ENCODE assay signal across 14 cellular contexts in the genomic region with DNA sequence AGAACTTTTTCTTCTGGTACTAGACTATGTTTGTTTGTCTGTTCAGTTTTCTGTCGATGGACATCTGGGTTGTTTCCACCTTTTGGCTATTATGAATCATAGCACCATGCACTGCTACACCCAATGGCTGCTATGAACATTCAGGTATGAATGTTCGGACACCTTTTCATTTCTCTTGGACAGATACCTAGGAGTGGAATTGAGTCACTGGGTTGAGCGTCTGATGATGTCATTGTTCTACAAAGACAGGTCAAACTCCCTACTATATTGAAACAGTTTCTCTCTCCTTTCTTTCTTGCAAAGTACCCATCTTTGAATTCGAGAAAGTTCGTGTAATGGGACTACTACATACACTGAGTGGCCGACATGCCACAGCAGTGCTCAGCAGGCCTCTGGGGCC. TPM values are rescaled to one million over a fixed set of nuclear protein-coding genes. Genes with fewer than 3 reads are reported as not detected.
DNase-seq lines count a peak whose midpoint lies in the region; ATAC-seq, FAIRE-seq and TF ChIP-seq lines count a peak whose summit lies in the region.
"Had no signal": no experiment of that assay in that cellular context is flagged by ENCODE, and none has a peak within 500 bp of the region (broad histone marks: within the 10 kb centered on the region; RNA-seq: fewer than 3 reads in every experiment).

No MANE protein-coding gene starts in this region.

- H3K79me2 ChIP-seq in MM.1S (ENCODE audit: low read length) (no peaks in the 10 kb centered on the region), endothelial cell of umbilical vein (ENCODE audit: control insufficient read depth, insufficient read depth, low read length) (no peaks in the 10 kb centered on the region)

- H3F3A ChIP-seq in MM.1S (ENCODE audit: insufficient read depth, low read length), result no peaks in the 10 kb centered on the region

- dilution Hi-C loops in endothelial cell of umbilical vein (cut with MboI; ENCODE audit: extremely low pct_ligation_motif_present, low sequenced_read_pairs), result no loop called here

- H3K4me3 Mint-ChIP-seq in CD8-positive, alpha-beta T cell, result peak overlapping the region; percentile 61
- H3K4me3 Mint-ChIP-seq in naive thymus-derived CD8-positive, alpha-beta T cell, result peak overlapping the region in 3 of 10 donors; percentile 49 to 69 (median 69)
- H3K4me3 Mint-ChIP-seq: activated B cell treated with CpG ODN at 0.5 μM for 24 hours; activated CD4-positive, alpha-beta memory T cell treated with anti-CD3 and anti-CD28 coated beads, Interleukin-2, amount 10 ng/mL, durations not matched to agents 7 days and 5 days; HFFc6 had no signal

- no TSS peak for BruUV-seq in endothelial cell of umbilical vein (replicated peaks; lab: Mats Ljungman, UMichigan)

- H4K20me1 ChIP-seq in MM.1S (ENCODE audit: insufficient read depth, low read length) (no peaks in the 10 kb centered on the region), endothelial cell of umbilical vein (replicated peaks; ENCODE audit: control insufficient read depth, extremely low read depth, insufficient read depth, low read length) (no peaks in the 10 kb centered on the region)

- H3K27me3 Mint-ChIP-seq in CD8-positive, alpha-beta T cell (ENCODE audit: low read depth), result no peaks in the 10 kb centered on the region
- peaks cover 0 to 1% (median 0%) of the 10 kb centered on the region in 5 donors for H3K27me3 Mint-ChIP-seq in naive thymus-derived CD8-positive, alpha-beta T cell
- H3K27me3 Mint-ChIP-seq: activated CD4-positive, alpha-beta memory T cell treated with anti-CD3 and anti-CD28 coated beads, Interleukin-2, amount 10 ng/mL, durations not matched to agents 7 days and 5 days had no signal

- no peaks in the 10 kb centered on the region for H3K9me3 ChIP-seq in CD8-positive, alpha-beta T cell (ENCODE audit: low read length)
- H3K9me3 ChIP-seq in MM.1S (replicated peaks; ENCODE audit: insufficient read depth, low read length) (no peaks in the 10 kb centered on the region), endothelial cell of umbilical vein (replicated peaks; ENCODE audit: control insufficient read depth, insufficient read depth, low read length) (no peaks in the 10 kb centered on the region), uterus (no peaks in the 10 kb centered on the region)
- H3K9me3 ChIP-seq: neutrophil, prostate gland, SK-N-SH, vagina had no signal

- H3K36me3 Mint-ChIP-seq in CD8-positive, alpha-beta T cell, result no peaks in the 10 kb centered on the region
- no peaks in the 10 kb centered on the region for H3K36me3 Mint-ChIP-seq in naive thymus-derived CD8-positive, alpha-beta T cell

- H3K4me1 ChIP-seq in CD8-positive, alpha-beta T cell (ENCODE audit: insufficient read depth, low read length), result peaks cover 8% of the 10 kb centered on the region
- H3K4me1 ChIP-seq in MM.1S (ENCODE audit: low read length) (no peaks in the 10 kb centered on the region; the same call in 1 of the 2 replicates), endothelial cell of umbilical vein (ENCODE audit: control insufficient read depth, extremely low read depth, insufficient read depth, low read length) (peaks cover 5% of the 10 kb centered on the region), uterus (no peaks in the 10 kb centered on the region)
- H3K4me1 ChIP-seq: prostate gland, vagina had no signal

- ATAC-seq in CD8-positive, alpha-beta T cell, result no peak
- no peak for ATAC-seq in naive thymus-derived CD8-positive, alpha-beta T cell
- no peak for ATAC-seq in GM21619 (IDR thresholded peaks at IDR 0.05; ENCODE audit: unreplicated experiment)

- H3K4me3 ChIP-seq in CD8-positive, alpha-beta T cell (ENCODE audit: low read depth, low read length), result no peak overlapping the region
- H3K4me3 ChIP-seq in MM.1S (ENCODE audit: low read length), result no peak overlapping the region
- H3K4me3 ChIP-seq in endothelial cell of umbilical vein (replicated peaks in 1 of 3; ENCODE audit: insufficient read depth in 1 of 3, low read depth in 1 of 3, low read length in 3 of 3), result no peak overlapping the region
- no peak overlapping the region for H3K4me3 ChIP-seq in uterus
- H3K4me3 ChIP-seq: prostate gland, vagina had no signal

- intact Hi-C loops in CD8-positive, alpha-beta T cell (cut with DNase I, micrococcal nuclease), result loop anchor here (1.0 kb wide), 2 partner anchors 45 to 343 kb away; partner anchors contain the start of genes KCTD10 (in 1 of the 2) and UBE3B (in 1 of the 2)
- intact Hi-C loops in endothelial cell of umbilical vein (cut with micrococcal nuclease), result loop anchor here (1.0 to 2.0 kb wide), 4 partner anchors 30 to 343 kb away; partner anchors contain the start of genes KCTD10, MMAB, MVK and UBE3B
- intact Hi-C loops in uterus (cut with DNase I; ENCODE audit: low total_unique reads), result no loop called here

- peak overlapping the region; percentile 10; the same call in 1 of the 2 replicates for H3K4me2 ChIP-seq in MM.1S (ENCODE audit: low read depth, low read length)
- peak overlapping the region; percentile 80 for H3K4me2 ChIP-seq in endothelial cell of umbilical vein (ENCODE audit: insufficient read depth, low read length)
- H3K4me2 ChIP-seq: SK-N-SH had no signal

- CTCF ChIA-PET in CD8-positive, alpha-beta T cell (lab: Charles Lee), result interaction anchor here (0.5 to 3.0 kb wide), 17 partner anchors 9 to 348 kb away, joined by 3 to 26 read pairs (median 6); no protein-coding TSS in a partner anchor
- CTCF ChIA-PET in endothelial cell of umbilical vein (lab: Charles Lee), result interaction anchor here (0.6 to 2.6 kb wide), 30 partner anchors 12 to 421 kb away, joined by 3 to 91 read pairs (median 6); partner anchors contain the start of genes KCTD10, MMAB, MVK and UBE3B

- no peak overlapping the region for H3K27ac Mint-ChIP-seq in CD8-positive, alpha-beta T cell
- peak overlapping the region in 6 of 10 donors; percentile 30 to 94 (median 86) for H3K27ac Mint-ChIP-seq in naive thymus-derived CD8-positive, alpha-beta T cell
- H3K27ac Mint-ChIP-seq: activated B cell treated with CpG ODN at 0.5 μM for 24 hours; activated CD4-positive, alpha-beta memory T cell treated with anti-CD3 and anti-CD28 coated beads, Interleukin-2, amount 10 ng/mL, durations not matched to agents 7 days and 5 days; HFFc6 had no signal

- no peaks in the 10 kb centered on the region for H3K9me2 ChIP-seq in MM.1S (replicated peaks; ENCODE audit: insufficient read depth, low read length)
- H3K9me2 ChIP-seq: SK-N-SH had no signal

- no peaks in the 10 kb centered on the region for H3K9me1 ChIP-seq in endothelial cell of umbilical vein (replicated peaks; ENCODE audit: control insufficient read depth, extremely low read depth, insufficient read depth, low read length)

- H2AFZ ChIP-seq in MM.1S (ENCODE audit: low read length) (no peak overlapping the region), endothelial cell of umbilical vein (ENCODE audit: low read depth, low read length) (no peak overlapping the region)

- no peak overlapping the region for H3K27ac ChIP-seq in CD8-positive, alpha-beta T cell (ENCODE audit: low read depth, low read length)
- H3K27ac ChIP-seq in MM.1S (ENCODE audit: low read length) (no peak overlapping the region), endothelial cell of umbilical vein (ENCODE audit: insufficient read depth, low read depth, low read length) (no peak overlapping the region), uterus (no peak overlapping the region)
- H3K27ac ChIP-seq: neutrophil, prostate gland had no signal

- DNase-seq in CD8-positive, alpha-beta T cell, result no peak
- DNase-seq in MM.1S, result no peak
- no peak for DNase-seq in endothelial cell of umbilical vein (ENCODE audit: low read depth, low spot score)
- no peak for DNase-seq in naive thymus-derived CD8-positive, alpha-beta T cell
- no peak for DNase-seq in uterus
- DNase-seq in SK-N-DZ (ENCODE audit: low spot score), result no peak

- H3K4me1 Mint-ChIP-seq in CD8-positive, alpha-beta T cell (ENCODE audit: low read depth), result peaks cover 10% of the 10 kb centered on the region
- peaks cover 8 to 14% (median 11%) of the 10 kb centered on the region in 4 donors for H3K4me1 Mint-ChIP-seq in naive thymus-derived CD8-positive, alpha-beta T cell

- H3K9me3 Mint-ChIP-seq in CD8-positive, alpha-beta T cell, result no peaks in the 10 kb centered on the region
- H3K9me3 Mint-ChIP-seq in naive thymus-derived CD8-positive, alpha-beta T cell, result peaks cover 0 to 2% (median 0%) of the 10 kb centered on the region in 9 donors
- H3K9me3 Mint-ChIP-seq: activated B cell treated with CpG ODN at 0.5 μM for 24 hours; activated CD4-positive, alpha-beta memory T cell treated with anti-CD3 and anti-CD28 coated beads, Interleukin-2, amount 10 ng/mL, durations not matched to agents 7 days and 5 days; HFFc6 had no signal

- TF ChIP-seq POLR2A in endothelial cell of umbilical vein (IDR thresholded peaks at IDR 0.05; ENCODE audit: low read depth, low read length) (no peak), uterus (IDR thresholded peaks at IDR 0.05) (no peak)

- POLR2A ChIA-PET in CD8-positive, alpha-beta T cell (lab: Charles Lee), result no interaction called here
- POLR2A ChIA-PET in endothelial cell of umbilical vein (lab: Charles Lee), result interaction anchor here (1.3 kb wide), 1 partner anchor 44 kb away, joined by 5 read pairs; the partner anchor contains the start of genes KCTD10 and UBE3B
- POLR2A ChIA-PET in naive thymus-derived CD8-positive, alpha-beta T cell (lab: Charles Lee), result interaction anchor here (1.0 kb wide), 1 partner anchor 11 kb away, joined by 3 read pairs; no protein-coding TSS in a partner anchor

- H3K27me3 ChIP-seq in CD8-positive, alpha-beta T cell (ENCODE audit: insufficient read depth, low read length), result no peaks in the 10 kb centered on the region
- no peaks in the 10 kb centered on the region for H3K27me3 ChIP-seq in MM.1S (replicated peaks; ENCODE audit: insufficient read depth, low read length)
- no peaks in the 10 kb centered on the region for H3K27me3 ChIP-seq in endothelial cell of umbilical vein (ENCODE audit: control insufficient read depth in 2 of 2, insufficient read depth in 2 of 2, low read length in 2 of 2)
- H3K27me3 ChIP-seq in uterus, result no peaks in the 10 kb centered on the region
- H3K27me3 ChIP-seq: neutrophil, vagina had no signal

- H3K9ac ChIP-seq in MM.1S (ENCODE audit: low read length) (no peak overlapping the region), endothelial cell of umbilical vein (replicated peaks; ENCODE audit: extremely low read depth, insufficient read depth, low read length) (no peak overlapping the region)
- H3K9ac ChIP-seq: SK-N-SH had no signal

- TF ChIP-seq CTCF in CD8-positive, alpha-beta T cell (IDR thresholded peaks at IDR 0.05), result no peak
- TF ChIP-seq CTCF in MM.1S (IDR thresholded peaks at IDR 0.05; ENCODE audit: low read length) (no peak), endothelial cell of umbilical vein (IDR thresholded peaks at IDR 0.05; ENCODE audit: extremely low read depth in 1 of 2, insufficient read depth in 1 of 2, low read depth in 1 of 2, low read length in 2 of 2) (no peak), uterus (IDR thresholded peaks at IDR 0.05) (no peak)

- FAIRE-seq in endothelial cell of umbilical vein (lab: Jason Lieb, UNC), result no peak

- H3K36me3 ChIP-seq in CD8-positive, alpha-beta T cell (ENCODE audit: insufficient read depth, low read length), result no peaks in the 10 kb centered on the region
- H3K36me3 ChIP-seq in MM.1S (replicated peaks; ENCODE audit: insufficient read depth, low read length), result no peaks in the 10 kb centered on the region
- H3K36me3 ChIP-seq in endothelial cell of umbilical vein (ENCODE audit: control insufficient read depth in 2 of 2, extremely low read depth in 1 of 2, insufficient read depth in 2 of 2, low read length in 2 of 2), result no peaks in the 10 kb centered on the region
- no peaks in the 10 kb centered on the region for H3K36me3 ChIP-seq in uterus
- H3K36me3 ChIP-seq: neutrophil, prostate gland, vagina had no signal

RNA-seq across cellular contexts. Expression of gene KCTD10, which starts 44.7 kb away (rescaled TPM):
- total RNA-seq in CD8-positive, alpha-beta T cell, result 10 to 100 TPM; 26.2 to 31.3 TPM
- total RNA-seq in endothelial cell of umbilical vein (92.8 and 101 TPM in 2 replicates), uterus (10 to 100 TPM; 38.2 to 88.4 (median 63.6) TPM)
- polyA plus RNA-seq in endothelial cell of umbilical vein, result 105 and 112 TPM in 2 replicates
- polyA plus RNA-seq in endothelial cell of umbilical vein (2011; cell fraction: cytosol; rRNA removed), result 69.4 and 77.1 TPM in 2 replicates
- polyA plus RNA-seq in endothelial cell of umbilical vein (2011; cell fraction: nucleus; rRNA removed), result 129 and 139 TPM in 2 replicates
- 61.2 and 64.9 TPM in 2 replicates for polyA plus RNA-seq in endothelial cell of umbilical vein (2012)
- 301 and 328 TPM in 2 replicates for polyA minus RNA-seq in endothelial cell of umbilical vein
- 24.1 TPM for polyA minus RNA-seq in endothelial cell of umbilical vein (2011; cell fraction: cytosol; rRNA and poly(A)+ RNA removed)
- polyA minus RNA-seq in endothelial cell of umbilical vein (2011; cell fraction: nucleus; rRNA and poly(A)+ RNA removed), result 140 and 147 TPM in 2 replicates
- total RNA-seq in naive thymus-derived CD8-positive, alpha-beta T cell, result 10 to 100 TPM; 25.8 to 30.0 TPM
- 10 to 100 TPM; 16.3 to 21.6 (median 20.0) TPM for polyA plus RNA-seq in naive thymus-derived CD8-positive, alpha-beta T cell
- 21.1 and 33.0 TPM in 2 replicates for polyA plus RNA-seq in SK-N-DZ (2014; cell fraction: cytosol; rRNA removed)
- 12.8 and 21.9 TPM in 2 replicates for polyA plus RNA-seq in SK-N-DZ (2014; cell fraction: nucleus; rRNA removed)

RNA-seq across cellular contexts. Expression of gene UBE3B, which starts 45.0 kb away (rescaled TPM):
- total RNA-seq in CD8-positive, alpha-beta T cell, result 10 to 100 TPM; 16.5 to 17.8 TPM
- total RNA-seq in endothelial cell of umbilical vein, result 32.7 and 40.8 TPM in 2 replicates
- 23.8 and 24.9 TPM in 2 replicates for polyA plus RNA-seq in endothelial cell of umbilical vein
- polyA plus RNA-seq in endothelial cell of umbilical vein (2011; cell fraction: cytosol; rRNA removed), result 21.9 and 25.3 TPM in 2 replicates
- polyA plus RNA-seq in endothelial cell of umbilical vein (2011; cell fraction: nucleus; rRNA removed), result 63.7 and 64.5 TPM in 2 replicates
- polyA plus RNA-seq in endothelial cell of umbilical vein (2012), result 22.6 and 22.7 TPM in 2 replicates
- polyA minus RNA-seq in endothelial cell of umbilical vein, result 70.4 and 81.6 TPM in 2 replicates
- 14.2 TPM for polyA minus RNA-seq in endothelial cell of umbilical vein (2011; cell fraction: cytosol; rRNA and poly(A)+ RNA removed)
- polyA minus RNA-seq in endothelial cell of umbilical vein (2011; cell fraction: nucleus; rRNA and poly(A)+ RNA removed), result 35.0 and 48.9 TPM in 2 replicates
- total RNA-seq in naive thymus-derived CD8-positive, alpha-beta T cell, result 10 to 100 TPM; 46.9 to 48.7 TPM
- polyA plus RNA-seq in naive thymus-derived CD8-positive, alpha-beta T cell, result 10 to 100 TPM; 14.0 to 19.4 (median 17.1) TPM
- total RNA-seq in uterus, result 10 to 100 TPM; 14.7 to 64.2 (median 30.7) TPM
- polyA plus RNA-seq in SK-N-DZ (2014; cell fraction: cytosol; rRNA removed), result 15.8 and 20.6 TPM in 2 replicates
- polyA plus RNA-seq in SK-N-DZ (2014; cell fraction: nucleus; rRNA removed), result 39.4 and 61.3 TPM in 2 replicates
